ENCODE assay signal across 26 cellular contexts in genomic region chr1:47548188-47548587, GRCh38.
"Had no signal": no experiment of that assay in that cellular context is flagged by ENCODE, and none has a peak within 500 bp of the region (broad histone marks: within the 10 kb centered on the region; RNA-seq: fewer than 3 reads in every experiment).

No MANE protein-coding gene starts in this region.

- H3K27ac Mint-ChIP-seq: activated naive CD4-positive, alpha-beta T cell treated with anti-CD3 and anti-CD28 coated beads for 36 hours; immature natural killer cell; natural killer cell; stimulated activated memory B cell treated with anti-CD40 and anti-IgM and Interleukin-4, amounts not matched to agents 10 μg/mL and 1 μg/mL and 100 μg/mL, for 72 hours; T-cell; T-helper 2 cell treated with Interferon-gamma antibody and Interleukin-4, amounts not matched to agents 5 μg/mL and 100 μg/mL, for 36 hours had no signal

- H3K27me3 ChIP-seq: body of pancreas, right atrium auricular region had no signal

- H3K4me1 Mint-ChIP-seq: immature natural killer cell; natural killer cell; stimulated activated memory B cell treated with anti-CD40 and anti-IgM and Interleukin-4, amounts not matched to agents 10 μg/mL and 1 μg/mL and 100 μg/mL, for 72 hours; T-cell had no signal

- H3K4me3 ChIP-seq: body of pancreas, cardiac muscle cell, left ventricle myocardium inferior, psoas muscle, right atrium auricular region, stomach, suprapubic skin, tibial nerve had no signal

- H3K9me3 ChIP-seq: body of pancreas, left ventricle myocardium inferior, psoas muscle, right atrium auricular region, stomach, suprapubic skin, tibial nerve had no signal

- DNase-seq: activated CD4-positive, alpha-beta T cell treated with anti-CD3 and anti-CD28 coated beads, Interleukin-2, amount 50 U/mL, for 1 hour; activated CD4-positive, CD25-positive, alpha-beta regulatory T cell treated with anti-CD3 and anti-CD28 coated beads, Interleukin-2, amount 50 U/mL, for 72 hours; activated CD8-positive, alpha-beta memory T cell treated with anti-CD3 and anti-CD28 coated beads for 24 hours; activated CD8-positive, alpha-beta memory T cell treated with anti-CD3 and anti-CD28 coated beads, Interleukin-2, amount 50 U/mL, for 48 hours; activated effector memory CD4-positive, alpha-beta T cell treated with Interleukin-2 at 50 U/mL for 16 hours; activated naive CD4-positive, alpha-beta T cell treated with anti-CD3 and anti-CD28 coated beads for 36 hours; activated T-cell treated with anti-CD3 and anti-CD28 coated beads, Interleukin-2, amount 50 U/mL, for 48 hours; body of pancreas; effector CD4-positive, alpha-beta T cell; foreskin keratinocyte; immature natural killer cell; kidney glomerular epithelial cell; left ventricle myocardium inferior; midbrain; natural killer cell; psoas muscle; stimulated activated CD4-positive, alpha-beta T cell treated with anti-CD3 and anti-CD28 coated beads, Interleukin-1b, Interleukin-23, amount 100 ng/mL, for 48 hours; stomach; T-cell had no signal

- H3K9me3 Mint-ChIP-seq: activated naive CD4-positive, alpha-beta T cell treated with anti-CD3 and anti-CD28 coated beads for 36 hours; natural killer cell; stimulated activated memory B cell treated with anti-CD40 and anti-IgM and Interleukin-4, amounts not matched to agents 10 μg/mL and 1 μg/mL and 100 μg/mL, for 72 hours; T-cell; T-helper 2 cell treated with Interferon-gamma antibody and Interleukin-4, amounts not matched to agents 5 μg/mL and 100 μg/mL, for 36 hours had no signal

- H3K4me3 Mint-ChIP-seq: activated naive CD4-positive, alpha-beta T cell treated with anti-CD3 and anti-CD28 coated beads for 36 hours; immature natural killer cell; natural killer cell; stimulated activated memory B cell treated with anti-CD40 and anti-IgM and Interleukin-4, amounts not matched to agents 10 μg/mL and 1 μg/mL and 100 μg/mL, for 72 hours; T-cell; T-helper 2 cell treated with Interferon-gamma antibody and Interleukin-4, amounts not matched to agents 5 μg/mL and 100 μg/mL, for 36 hours had no signal

- H3K36me3 Mint-ChIP-seq: immature natural killer cell; natural killer cell; stimulated activated memory B cell treated with anti-CD40 and anti-IgM and Interleukin-4, amounts not matched to agents 10 μg/mL and 1 μg/mL and 100 μg/mL, for 72 hours; T-cell had no signal

- H3K27ac ChIP-seq: body of pancreas, cardiac muscle cell, foreskin keratinocyte, left ventricle myocardium inferior, psoas muscle, right atrium auricular region, stomach, suprapubic skin, tibial nerve, VCaP had no signal

- ATAC-seq: body of pancreas; natural killer cell; psoas muscle; stimulated activated memory B cell treated with anti-CD40 and anti-IgM and Interleukin-4, amounts not matched to agents 10 μg/mL and 1 μg/mL and 100 μg/mL, for 72 hours; T-cell had no signal

- H3K36me3 ChIP-seq: cardiac muscle cell, left ventricle myocardium inferior, right atrium auricular region, stomach, suprapubic skin, tibial nerve had no signal

- H3K4me1 ChIP-seq: body of pancreas, foreskin keratinocyte, left ventricle myocardium inferior, psoas muscle, right atrium auricular region, suprapubic skin had no signal
